Comparison of ENCODE assay signal across 27 cellular contexts in the genomic region with DNA sequence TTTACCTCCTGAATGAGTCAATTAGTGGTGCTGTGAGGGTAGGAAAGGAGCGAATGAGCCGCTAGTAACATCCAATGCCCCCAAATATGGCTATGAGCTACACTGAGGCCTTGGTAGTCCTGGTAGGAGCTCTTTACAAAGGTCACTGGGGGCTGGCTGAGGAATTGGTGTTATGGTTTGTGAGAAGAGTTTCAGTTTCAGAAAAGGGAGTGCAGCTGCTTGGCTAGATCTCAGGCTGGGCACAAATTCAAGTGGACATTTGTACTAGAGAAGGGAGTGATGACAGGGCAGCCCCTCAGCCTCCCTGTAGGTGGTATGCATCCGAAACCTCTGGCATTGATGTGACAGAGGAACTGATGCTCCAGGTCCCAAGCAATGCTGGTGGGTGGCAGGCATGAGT. TPM values are rescaled to one million over a fixed set of nuclear protein-coding genes. Genes with fewer than 3 reads are reported as not detected.
A peak's percentile ranks its signal among the peaks of the same experiment; 100 is the strongest.
DNase-seq lines count a peak whose midpoint lies in the region; ATAC-seq, FAIRE-seq and TF ChIP-seq lines count a peak whose summit lies in the region.
"Had no signal": no experiment of that assay in that cellular context is flagged by ENCODE, and none has a peak within 500 bp of the region (broad histone marks: within the 10 kb centered on the region; RNA-seq: fewer than 3 reads in every experiment).

No MANE protein-coding gene starts in this region.

- H3K18ac ChIP-seq in H1 (ENCODE audit: extremely low read depth, low read length): no peak overlapping the region

- no peak overlapping the region for H2BK120ac ChIP-seq in H1 (replicated peaks; ENCODE audit: low read depth, low read length)

- no peaks in the 10 kb centered on the region for H3K36me3 Mint-ChIP-seq in activated naive CD8-positive, alpha-beta T cell treated with anti-CD3 and anti-CD28 coated beads, Interleukin-2, amount 50 U/mL, for 24 hours (ENCODE audit: low read depth)
- H3K36me3 Mint-ChIP-seq in activated naive CD8-positive, alpha-beta T cell treated with anti-CD3 and anti-CD28 coated beads for 36 hours: no peaks in the 10 kb centered on the region
- H3K36me3 Mint-ChIP-seq: activated CD8-positive, alpha-beta memory T cell treated with anti-CD3 and anti-CD28 coated beads, Interleukin-2, amount 10 ng/mL, durations not matched to agents 7 days and 5 days; CD4-positive, alpha-beta memory T cell had no signal

- H3K79me2 ChIP-seq in H1 (ENCODE audit: control insufficient read depth in 1 of 2, insufficient read depth in 2 of 2, low read length in 2 of 2): no peaks in the 10 kb centered on the region

- H3K9me3 ChIP-seq in H1 (ENCODE audit: insufficient read depth in 2 of 2, low read depth in 1 of 2, low read length in 1 of 2): no peaks in the 10 kb centered on the region
- no peaks in the 10 kb centered on the region for H3K9me3 ChIP-seq in right cardiac atrium (ENCODE audit: control insufficient read depth, low read length)
- H3K9me3 ChIP-seq in WERI-Rb-1 (ENCODE audit: severe bottlenecking): no peaks in the 10 kb centered on the region
- H3K9me3 ChIP-seq: breast epithelium, gastroesophageal sphincter, sigmoid colon had no signal

- no peak for TF ChIP-seq POLR2A in H1 (IDR thresholded peaks at IDR 0.05; ENCODE audit: control extremely low read depth in 1 of 2, low read depth in 2 of 2, low read length in 2 of 2)

- no peak overlapping the region for H3K9ac ChIP-seq in H1 (replicated peaks in 1 of 4; ENCODE audit: extremely low read depth in 1 of 4, low read depth in 3 of 4, low read length in 3 of 4)

- no peak overlapping the region for H4K5ac ChIP-seq in H1 (ENCODE audit: insufficient read length, low read depth, low read length)

- H2BK12ac ChIP-seq in H1 (ENCODE audit: low read depth, low read length): no peak overlapping the region

- H3K4me2 ChIP-seq in H1 (ENCODE audit: insufficient read depth in 1 of 2, low read depth in 2 of 2, low read length in 2 of 2): no peak overlapping the region

- H2AK5ac ChIP-seq in H1 (ENCODE audit: low read depth, low read length): no peak overlapping the region

- H3K27me3 Mint-ChIP-seq in activated naive CD8-positive, alpha-beta T cell treated with anti-CD3 and anti-CD28 coated beads, Interleukin-2, amount 50 U/mL, for 24 hours: peaks cover 8% of the 10 kb centered on the region
- peaks cover 5% of the 10 kb centered on the region for H3K27me3 Mint-ChIP-seq in activated naive CD8-positive, alpha-beta T cell treated with anti-CD3 and anti-CD28 coated beads for 36 hours

- H3K36me3 ChIP-seq in H1 (ENCODE audit: control insufficient read depth in 2 of 4, insufficient read depth in 4 of 4, low read length in 3 of 4): no peaks in the 10 kb centered on the region
- H3K36me3 ChIP-seq in WERI-Rb-1: no peaks in the 10 kb centered on the region
- H3K36me3 ChIP-seq: breast epithelium, gastroesophageal sphincter, sigmoid colon had no signal

- H2BK15ac ChIP-seq in H1 (ENCODE audit: low read length): no peak overlapping the region

- intact Hi-C loops in right cardiac atrium (cut with DNase I): no loop called here

- H2BK5ac ChIP-seq in H1 (ENCODE audit: low read depth, low read length): no peak overlapping the region

- H2AFZ ChIP-seq in H1 (ENCODE audit: low read length): 0 out of 2 replicates have a peak overlapping the region, but pooled peaks have one; percentile 4

- H3K23ac ChIP-seq in H1 (ENCODE audit: insufficient read length): no peak overlapping the region

- no peaks in the 10 kb centered on the region for H3K79me1 ChIP-seq in H1 (ENCODE audit: low read depth, low read length)

- WGBS in H1 (ENCODE audit: extremely low coverage in 1 of 2, insufficient coverage in 1 of 2, insufficient read length in 1 of 2, insufficient replicate concordance in 2 of 2, low coverage in 1 of 2, low lambda C conversion rate in 2 of 2, missing lambda C conversion rate in 1 of 2), 2 experiments: 92% methylated on average over 3 of the region's 3 CpGs; no CpG with 5 or more reads in 1 of the 2 experiments
- 50% methylated on average over 3 of the region's 3 CpGs for WGBS in right cardiac atrium

- H2BK20ac ChIP-seq in H1 (ENCODE audit: low read length): no peak overlapping the region

- no peaks in the 10 kb centered on the region for H3K23me2 ChIP-seq in H1 (ENCODE audit: low read depth, low read length)

- H4K91ac ChIP-seq in H1 (replicated peaks; ENCODE audit: insufficient read length, low read length): no peak overlapping the region

- H4K8ac ChIP-seq in H1 (ENCODE audit: extremely low read depth, insufficient read depth, low read length): no peak overlapping the region; the same call in 1 of the 2 replicates

- H3K9me3 Mint-ChIP-seq in activated naive CD8-positive, alpha-beta T cell treated with anti-CD3 and anti-CD28 coated beads, Interleukin-2, amount 50 U/mL, for 24 hours: peaks cover under 1% of the 10 kb centered on the region
- no peaks in the 10 kb centered on the region for H3K9me3 Mint-ChIP-seq in activated naive CD8-positive, alpha-beta T cell treated with anti-CD3 and anti-CD28 coated beads for 36 hours
- H3K9me3 Mint-ChIP-seq: activated CD4-positive, alpha-beta T cell treated with anti-CD3 and anti-CD28 coated beads, Interleukin-2, amount 10 ng/mL, durations not matched to agents 24 days and 14 days; activated naive CD4-positive, alpha-beta T cell treated with anti-CD3 and anti-CD28 coated beads for 36 hours had no signal

- peak; percentile 33 for ATAC-seq in activated naive CD8-positive, alpha-beta T cell treated with anti-CD3 and anti-CD28 coated beads, Interleukin-2, amount 50 U/mL, for 24 hours
- ATAC-seq in right cardiac atrium (peak; percentile 33 to 46), GM21390 (IDR thresholded peaks at IDR 0.05; ENCODE audit: unreplicated experiment) (no peak)
- ATAC-seq: activated CD8-positive, alpha-beta memory T cell treated with anti-CD3 and anti-CD28 coated beads, Interleukin-2, amount 10 ng/mL, durations not matched to agents 7 days and 5 days; gastroesophageal sphincter; HCT116 had no signal

- H3K27ac ChIP-seq in H1 (ENCODE audit: low read depth, low read length) (no peak overlapping the region), right cardiac atrium (ENCODE audit: low read length) (peak overlapping the region; percentile 81), substantia nigra (ENCODE audit: low read depth, low read length, poor library complexity, severe bottlenecking) (peak overlapping the region; percentile 19), WERI-Rb-1 (no peak overlapping the region)
- H3K27ac ChIP-seq: breast epithelium, sigmoid colon had no signal

- no peak for FAIRE-seq in H1 (lab: Jason Lieb, UNC)
- FAIRE-seq: A204.1, HTR-8/SVneo had no signal

- CTCF ChIA-PET in H1 (lab: Charles Lee; ENCODE audit: partially characterized antibody): interaction anchor here (0.6 to 1.9 kb wide), 3 partner anchors 12 to 1399 kb away, joined by 3 to 8 read pairs (median 5); no protein-coding TSS in a partner anchor

- H3K27me3 ChIP-seq in H1 (replicated peaks in 1 of 4; ENCODE audit: control insufficient read depth in 3 of 4, extremely low read depth in 1 of 4, insufficient read depth in 3 of 4, low read length in 3 of 4): no peaks in the 10 kb centered on the region; a peak in 1 of 7 replicates
- no peaks in the 10 kb centered on the region for H3K27me3 ChIP-seq in right cardiac atrium (ENCODE audit: control insufficient read depth, insufficient read depth)
- H3K27me3 ChIP-seq in WERI-Rb-1 (ENCODE audit: insufficient read depth, low read depth, severe bottlenecking): no peaks in the 10 kb centered on the region
- H3K27me3 ChIP-seq: breast epithelium, gastroesophageal sphincter, sigmoid colon had no signal

- no peak overlapping the region for H3K4ac ChIP-seq in H1 (replicated peaks; ENCODE audit: insufficient read length, low read depth, low read length)

- no peak overlapping the region for H3K4me3 Mint-ChIP-seq in activated naive CD8-positive, alpha-beta T cell treated with anti-CD3 and anti-CD28 coated beads, Interleukin-2, amount 50 U/mL, for 24 hours
- no peak overlapping the region for H3K4me3 Mint-ChIP-seq in activated naive CD8-positive, alpha-beta T cell treated with anti-CD3 and anti-CD28 coated beads for 36 hours
- H3K4me3 Mint-ChIP-seq: activated CD4-positive, alpha-beta T cell treated with anti-CD3 and anti-CD28 coated beads, Interleukin-2, amount 10 ng/mL, durations not matched to agents 24 days and 14 days; activated CD8-positive, alpha-beta memory T cell treated with anti-CD3 and anti-CD28 coated beads, Interleukin-2, amount 10 ng/mL, durations not matched to agents 7 days and 5 days; activated naive CD4-positive, alpha-beta T cell treated with anti-CD3 and anti-CD28 coated beads for 36 hours; CD4-positive, alpha-beta memory T cell had no signal

- TF ChIP-seq CTCF in H1 (IDR thresholded peaks at IDR 0.05; ENCODE audit: control extremely low read depth in 1 of 3, insufficient read depth in 1 of 3, low read depth in 1 of 3, low read length in 3 of 3) (no peak), WERI-Rb-1 (IDR thresholded peaks at IDR 0.05; ENCODE audit: low read depth, low read length) (no peak)

- no peak overlapping the region for H3K56ac ChIP-seq in H1 (replicated peaks; ENCODE audit: insufficient read length, low read depth, low read length)

- no peaks in the 10 kb centered on the region for H4K20me1 ChIP-seq in H1 (replicated peaks in 1 of 2; ENCODE audit: control insufficient read depth in 1 of 2, insufficient read depth in 2 of 2, low read length in 2 of 2)

- H3K4me3 ChIP-seq in H1 (ENCODE audit: extremely low read depth in 1 of 4, insufficient read depth in 2 of 4, low read depth in 3 of 4, low read length in 4 of 4) (no peak overlapping the region), right cardiac atrium (ENCODE audit: low read length) (no peak overlapping the region), WERI-Rb-1 (ENCODE audit: low read depth, low read length) (no peak overlapping the region)
- H3K4me3 ChIP-seq: breast epithelium, gastroesophageal sphincter, lung, sigmoid colon had no signal

- no peak for TF ChIP-seq EP300 in H1 (IDR thresholded peaks at IDR 0.05; ENCODE audit: borderline replicate concordance in 1 of 2, low read depth in 2 of 2, low read length in 2 of 2)

- POLR2A ChIA-PET in H1 (lab: Charles Lee; ENCODE audit: partially characterized antibody): no interaction called here

- H3K4me1 ChIP-seq in H1 (replicated peaks in 1 of 4; ENCODE audit: control insufficient read depth in 3 of 4, insufficient read depth in 4 of 4, low read length in 3 of 4) (peaks cover 0 to 4% (median 0%) of the 10 kb centered on the region in 4 experiments; a peak in 2 of 7 replicates), right cardiac atrium (ENCODE audit: control insufficient read depth, insufficient read depth, low read length) (peaks cover 8% of the 10 kb centered on the region)
- H3K4me1 ChIP-seq: breast epithelium had no signal

- no peak for DNase-seq in activated naive CD8-positive, alpha-beta T cell treated with anti-CD3 and anti-CD28 coated beads, Interleukin-2, amount 50 U/mL, for 24 hours
- no peak for DNase-seq in activated naive CD8-positive, alpha-beta T cell treated with anti-CD3 and anti-CD28 coated beads for 36 hours
- no peak for DNase-seq in H1 (ENCODE audit: low read depth in 1 of 2, low spot score in 2 of 2)
- DNase-seq in right cardiac atrium: peak in 1 of 3 donors; percentile 48
- peak in 5 of 49 donors; percentile 3 to 16 (median 4) for DNase-seq in substantia nigra (lab: John Stamatoyannopoulos, UW)
- no peak for DNase-seq in NCI-H187 (lab: John Stamatoyannopoulos, UW)
- no peak for DNase-seq in WERI-Rb-1
- DNase-seq: activated CD4-positive, alpha-beta T cell treated with anti-CD3 and anti-CD28 coated beads, Interleukin-2, amount 10 ng/mL, durations not matched to agents 24 days and 14 days; activated CD8-positive, alpha-beta memory T cell treated with anti-CD3 and anti-CD28 coated beads, Interleukin-2, amount 10 ng/mL, durations not matched to agents 7 days and 5 days; activated naive CD4-positive, alpha-beta T cell treated with anti-CD3 and anti-CD28 coated beads for 36 hours; AML-193; CD4-positive, alpha-beta memory T cell; islet precursor cell; KBM-7; NCI-H1417 treated with DMSO at 0.1 percent for 48 hours; NCI-H446; sigmoid colon; stimulated activated CD4-positive, alpha-beta T cell treated with anti-CD3 and anti-CD28 coated beads, Interleukin-15, amount 100 ng/mL, for 24 hours; stimulated activated naive CD4-positive, alpha-beta T cell treated with Interleukin-2 at 50 U/mL for 16 hours; T-helper 9 cell had no signal

- H3K4me1 Mint-ChIP-seq in activated naive CD8-positive, alpha-beta T cell treated with anti-CD3 and anti-CD28 coated beads, Interleukin-2, amount 50 U/mL, for 24 hours: peaks cover 2% of the 10 kb centered on the region
- H3K4me1 Mint-ChIP-seq in activated naive CD8-positive, alpha-beta T cell treated with anti-CD3 and anti-CD28 coated beads for 36 hours: no peaks in the 10 kb centered on the region
- H3K4me1 Mint-ChIP-seq: activated CD8-positive, alpha-beta memory T cell treated with anti-CD3 and anti-CD28 coated beads, Interleukin-2, amount 10 ng/mL, durations not matched to agents 7 days and 5 days; CD4-positive, alpha-beta memory T cell had no signal

- TF ChIP-seq RAD21 in H1 (IDR thresholded peaks at IDR 0.05 in 1 of 2, conservative IDR thresholded peaks at IDR 0.05 in 1 of 2; ENCODE audit: low read depth in 2 of 2, low read length in 2 of 2): no peak

- H3K27ac Mint-ChIP-seq in activated naive CD8-positive, alpha-beta T cell treated with anti-CD3 and anti-CD28 coated beads, Interleukin-2, amount 50 U/mL, for 24 hours: no peak overlapping the region
- no peak overlapping the region for H3K27ac Mint-ChIP-seq in activated naive CD8-positive, alpha-beta T cell treated with anti-CD3 and anti-CD28 coated beads for 36 hours
- H3K27ac Mint-ChIP-seq: activated CD4-positive, alpha-beta T cell treated with anti-CD3 and anti-CD28 coated beads, Interleukin-2, amount 10 ng/mL, durations not matched to agents 24 days and 14 days; activated CD8-positive, alpha-beta memory T cell treated with anti-CD3 and anti-CD28 coated beads, Interleukin-2, amount 10 ng/mL, durations not matched to agents 7 days and 5 days; activated naive CD4-positive, alpha-beta T cell treated with anti-CD3 and anti-CD28 coated beads for 36 hours; CD4-positive, alpha-beta memory T cell had no signal

- H3K14ac ChIP-seq in H1 (ENCODE audit: insufficient read length): no peak overlapping the region

RNA-seq across cellular contexts. Expression of a gene that starts 13.9 kb away (rescaled TPM):
- total RNA-seq in activated naive CD8-positive, alpha-beta T cell treated with anti-CD3 and anti-CD28 coated beads for 36 hours: 1 to 10 TPM; 2.4 TPM
- total RNA-seq in H1 (2021; fragmentation: NEBNext Ultra II Directional; extraction: Animal tissue kit (Norgen Biotek cat#: 25700)): 30.4 and 31.3 TPM in 2 replicates
- 5.7 and 8.4 TPM in 2 replicates for polyA plus RNA-seq in H1 (2011; rRNA removed)
- 9.7 TPM for polyA plus RNA-seq in H1 (2011; cell fraction: cytosol; rRNA removed)
- polyA plus RNA-seq in H1 (2011; cell fraction: nucleus; rRNA removed): 3.7 TPM
- polyA plus RNA-seq in H1 (2012, experiment 1 of 2): 13.5 to 18.3 TPM (median 14.5 TPM) in 4 replicates
- polyA plus RNA-seq in H1 (2012, experiment 2 of 2): 2.1 TPM
- 12.5 TPM for polyA plus RNA-seq in H1 (2013, experiment 1 of 2)
- 12.2 TPM for polyA plus RNA-seq in H1 (2013, experiment 2 of 2)
- 15.6 and 18.2 TPM in 2 replicates for polyA minus RNA-seq in H1 (2011; rRNA and poly(A)+ RNA removed)
- 10.4 TPM for polyA minus RNA-seq in H1 (2011; cell fraction: cytosol; rRNA and poly(A)+ RNA removed)
- polyA minus RNA-seq in H1 (2011; cell fraction: nucleus; rRNA and poly(A)+ RNA removed): 7.2 TPM
- 10 to 100 TPM; 21.5 to 34.5 (median 30.9) TPM for total RNA-seq in right cardiac atrium
- polyA plus RNA-seq in right cardiac atrium: 14.2 TPM

Comparison
In these comparisons a context has a peak if more than half of its experiments do, and no peak if none do; other contexts are left out.
1. H3K27ac ChIP-seq: peak in right cardiac atrium (single experiment) and substantia nigra (single experiment); none in H1 (single experiment) and WERI-Rb-1 (single experiment).